Comparison of ENCODE assay signal across 9 cellular contexts in genomic region chrX:14899607-14900006, GRCh38. TPM values are rescaled to one million over a fixed set of nuclear protein-coding genes. Genes with fewer than 3 reads are reported as not detected.
DNase-seq lines count a peak whose midpoint lies in the region; ATAC-seq and TF ChIP-seq lines count a peak whose summit lies in the region.
"Had no signal": no experiment of that assay in that cellular context is flagged by ENCODE, and none has a peak within 500 bp of the region (broad histone marks: within the 10 kb centered on the region; RNA-seq: fewer than 3 reads in every experiment).

No MANE protein-coding gene starts in this region.

- peaks cover 19% of the 10 kb centered on the region for H3K36me3 ChIP-seq in neutrophil

- peak overlapping the region; percentile 89 for H3K27ac ChIP-seq in neutrophil
- H3K27ac ChIP-seq: 22Rv1 had no signal

- no peak overlapping the region for H3K4me3 ChIP-seq in neutrophil (ENCODE audit: low read depth in 1 of 2, low read length in 1 of 2)

- no peaks in the 10 kb centered on the region for H3K27me3 Mint-ChIP-seq in activated naive CD8-positive, alpha-beta T cell treated with anti-CD3 and anti-CD28 coated beads for 36 hours

- peaks cover 38% of the 10 kb centered on the region for H3K36me3 Mint-ChIP-seq in activated naive CD8-positive, alpha-beta T cell treated with anti-CD3 and anti-CD28 coated beads for 36 hours

- H3K4me1 ChIP-seq in neutrophil (ENCODE audit: control insufficient read depth in 1 of 2, insufficient read depth in 1 of 2, low read depth in 1 of 2, low read length in 1 of 2) = peaks cover 30 to 31% of the 10 kb centered on the region in 2 experiments

- H3K4me3 Mint-ChIP-seq in activated naive CD8-positive, alpha-beta T cell treated with anti-CD3 and anti-CD28 coated beads for 36 hours = no peak overlapping the region

- H3K4me1 Mint-ChIP-seq in activated naive CD8-positive, alpha-beta T cell treated with anti-CD3 and anti-CD28 coated beads for 36 hours = peaks cover 6% of the 10 kb centered on the region

- H3K9me3 ChIP-seq in neutrophil = no peaks in the 10 kb centered on the region

- peak overlapping the region; percentile 84 for H3K27ac Mint-ChIP-seq in activated naive CD8-positive, alpha-beta T cell treated with anti-CD3 and anti-CD28 coated beads for 36 hours

- TF ChIP-seq CTCF in neutrophil (IDR thresholded peaks at IDR 0.05) = no peak

- ATAC-seq in HG03342 (IDR thresholded peaks at IDR 0.05; ENCODE audit: unreplicated experiment) = peak; percentile 90

- peak; percentile 36 for DNase-seq in DMS53 (lab: John Stamatoyannopoulos, UW)
- DNase-seq in DMS53 treated with DMSO at 0.1 percent for 48 hours (lab: John Stamatoyannopoulos, UW; ENCODE audit: unreplicated experiment) = no peak
- DNase-seq in activated naive CD8-positive, alpha-beta T cell treated with anti-CD3 and anti-CD28 coated beads for 36 hours = no peak
- no peak for DNase-seq in activated gamma-delta T cell treated with Interleukin-2 at 50 U/mL for 16 hours
- no peak for DNase-seq in NCI-H2171 (lab: John Stamatoyannopoulos, UW)
- DNase-seq in UCSD-AML1 (lab: John Stamatoyannopoulos, UW; ENCODE audit: unreplicated experiment) = no peak

- no peaks in the 10 kb centered on the region for H3K27me3 ChIP-seq in neutrophil

- peaks cover 5% of the 10 kb centered on the region for H3K9me3 Mint-ChIP-seq in activated naive CD8-positive, alpha-beta T cell treated with anti-CD3 and anti-CD28 coated beads for 36 hours

RNA-seq across cellular contexts. Expression of gene MOSPD2, which starts 26.4 kb away (rescaled TPM):
- total RNA-seq in activated naive CD8-positive, alpha-beta T cell treated with anti-CD3 and anti-CD28 coated beads for 36 hours = 1 to 10 TPM; 9.1 to 9.6 TPM

RNA-seq across cellular contexts. Expression of gene FANCB, which starts 26.7 kb away (rescaled TPM):
- 10 to 100 TPM; 13.6 to 14.0 TPM for total RNA-seq in activated naive CD8-positive, alpha-beta T cell treated with anti-CD3 and anti-CD28 coated beads for 36 hours
